Comparison of ENCODE assay signal across 13 cellular contexts in the genomic region with DNA sequence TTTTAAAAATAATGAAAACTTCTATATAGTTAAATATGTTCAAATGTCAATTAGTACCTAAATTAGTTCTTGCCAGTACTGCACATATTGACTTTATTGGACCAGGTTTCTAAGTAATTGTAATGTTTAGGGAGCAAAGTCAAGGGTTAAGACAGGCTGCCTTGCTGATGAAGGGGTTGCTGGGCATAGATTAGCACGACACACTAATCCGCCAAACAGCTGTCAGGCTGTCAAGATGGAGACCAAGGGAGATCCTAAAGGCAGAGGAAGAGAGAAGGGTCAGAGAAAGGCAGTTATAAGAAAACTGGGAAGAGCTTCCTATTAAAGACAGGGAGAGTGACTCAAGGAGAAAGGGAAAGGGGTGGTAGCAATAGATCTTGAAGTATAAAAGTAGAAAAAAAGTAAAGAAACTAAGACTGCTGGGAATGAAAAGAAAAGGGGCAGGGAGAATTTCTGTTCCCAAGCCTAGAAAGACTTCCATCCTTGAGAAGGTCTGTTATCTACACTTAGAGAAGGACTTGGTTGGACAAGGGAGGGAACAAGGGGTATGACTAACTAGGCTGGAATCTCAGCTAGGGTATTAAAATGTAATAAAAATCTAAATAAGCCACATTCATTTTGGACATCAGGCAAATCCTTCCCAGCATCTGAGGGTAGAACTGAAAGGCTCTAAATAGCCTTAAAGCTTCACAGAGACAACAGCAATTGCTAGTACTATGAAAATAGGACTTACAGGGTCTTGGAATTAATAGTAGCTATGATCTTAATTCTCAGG.
DNase-seq lines count a peak whose midpoint lies in the region; TF ChIP-seq lines count a peak whose summit lies in the region.
"Had no signal": no experiment of that assay in that cellular context is flagged by ENCODE, and none has a peak within 500 bp of the region (broad histone marks: within the 10 kb centered on the region; RNA-seq: fewer than 3 reads in every experiment).

No MANE protein-coding gene starts in this region.

- peak; percentile 67 for DNase-seq in D341Med (ENCODE audit: low spot score)
- peak; percentile 64 for DNase-seq in NCI-H226
- peak; percentile 66 to 76 for DNase-seq in cardiac fibroblast (ENCODE audit: low read depth in 2 of 2)
- no peak for DNase-seq in neural progenitor cell (ENCODE audit: low spot score)
- no peak for DNase-seq in activated T-helper 2 cell treated with anti-CD3 and anti-CD28 coated beads, Interferon-gamma antibody, Interleukin-2, Interleukin-4, amounts not matched to agents 10 μg/mL and 5 μg/mL and 100 μg/mL, durations not matched to agents 14 hours and 24 hours and 36 hours (ENCODE audit: low spot score)
- DNase-seq in DMS153 (lab: John Stamatoyannopoulos, UW) = no peak
- no peak for DNase-seq in NCI-H146 (lab: John Stamatoyannopoulos, UW)
- DNase-seq in CD14-positive monocyte (ENCODE audit: low spot score) = no peak
- DNase-seq: anterior cingulate cortex, NCI-H1105 treated with DMSO at 0.1 percent for 48 hours, NCI-H748 treated with DMSO at 0.1 percent for 48 hours, retina had no signal

- H3K9me3 Mint-ChIP-seq in neural progenitor cell = no peaks in the 10 kb centered on the region
- no peaks in the 10 kb centered on the region for H3K9me3 Mint-ChIP-seq in activated T-helper 2 cell treated with anti-CD3 and anti-CD28 coated beads, Interferon-gamma antibody, Interleukin-2, Interleukin-4, amounts not matched to agents 10 μg/mL and 5 μg/mL and 100 μg/mL, durations not matched to agents 14 hours and 24 hours and 36 hours
- H3K9me3 Mint-ChIP-seq in CD14-positive monocyte = peaks cover 0 to 2% (median 0%) of the 10 kb centered on the region in 7 donors

- H3K79me2 ChIP-seq in neural progenitor cell (ENCODE audit: low read depth) = no peaks in the 10 kb centered on the region

- no peaks in the 10 kb centered on the region for H3K36me3 ChIP-seq in neural progenitor cell

- no peak overlapping the region for H2AFZ ChIP-seq in neural progenitor cell (replicated peaks)

- H4K20me1 ChIP-seq in neural progenitor cell (ENCODE audit: low read depth) = no peaks in the 10 kb centered on the region

- H3K4me2 ChIP-seq in neural progenitor cell = no peak overlapping the region

- H3K27me3 ChIP-seq in neural progenitor cell = no peaks in the 10 kb centered on the region

- peaks cover 16% of the 10 kb centered on the region for H3K4me1 ChIP-seq in neural progenitor cell

- H3K36me3 Mint-ChIP-seq in neural progenitor cell (peaks cover 3% of the 10 kb centered on the region), CD14-positive monocyte (peaks cover 1 to 7% of the 10 kb centered on the region in 2 donors)
- no peaks in the 10 kb centered on the region for H3K36me3 Mint-ChIP-seq in activated T-helper 2 cell treated with anti-CD3 and anti-CD28 coated beads, Interferon-gamma antibody, Interleukin-2, Interleukin-4, amounts not matched to agents 10 μg/mL and 5 μg/mL and 100 μg/mL, durations not matched to agents 14 hours and 24 hours and 36 hours (ENCODE audit: low read depth)

- H3K9ac ChIP-seq in neural progenitor cell = no peak overlapping the region

- no peak overlapping the region for H3K27ac ChIP-seq in neural progenitor cell
- H3K27ac ChIP-seq: SK-N-MC had no signal

- H3K27ac Mint-ChIP-seq in neural progenitor cell (peak overlapping the region; percentile 14), CD14-positive monocyte (no peak overlapping the region)
- H3K27ac Mint-ChIP-seq in activated T-helper 2 cell treated with anti-CD3 and anti-CD28 coated beads, Interferon-gamma antibody, Interleukin-2, Interleukin-4, amounts not matched to agents 10 μg/mL and 5 μg/mL and 100 μg/mL, durations not matched to agents 14 hours and 24 hours and 36 hours = no peak overlapping the region

- H3K4me3 ChIP-seq in cardiac fibroblast (replicated peaks in 1 of 2; ENCODE audit: low read depth in 2 of 2, low read length in 2 of 2) = no peak overlapping the region
- no peak overlapping the region for H3K4me3 ChIP-seq in neural progenitor cell
- H3K4me3 ChIP-seq: SK-N-MC had no signal

- H3F3A ChIP-seq in neural progenitor cell (ENCODE audit: low read depth) = peaks cover 10% of the 10 kb centered on the region

- no peaks in the 10 kb centered on the region for H3K9me3 ChIP-seq in neural progenitor cell (ENCODE audit: low read depth)

- H3K27me3 Mint-ChIP-seq in neural progenitor cell (ENCODE audit: insufficient read depth, low read depth) = no peaks in the 10 kb centered on the region
- no peaks in the 10 kb centered on the region for H3K27me3 Mint-ChIP-seq in activated T-helper 2 cell treated with anti-CD3 and anti-CD28 coated beads, Interferon-gamma antibody, Interleukin-2, Interleukin-4, amounts not matched to agents 10 μg/mL and 5 μg/mL and 100 μg/mL, durations not matched to agents 14 hours and 24 hours and 36 hours (ENCODE audit: low read depth)
- no peaks in the 10 kb centered on the region for H3K27me3 Mint-ChIP-seq in CD14-positive monocyte (ENCODE audit: low read depth in 3 of 3)

- no peak for TF ChIP-seq CTCF in cardiac fibroblast (IDR thresholded peaks at IDR 0.05; ENCODE audit: low read depth, low read length)
- no peak for TF ChIP-seq CTCF in neural progenitor cell (IDR thresholded peaks at IDR 0.05)
- no peak for TF ChIP-seq CTCF in CD14-positive monocyte (IDR thresholded peaks at IDR 0.05)

- intact Hi-C loops in activated T-helper 2 cell treated with anti-CD3 and anti-CD28 coated beads, Interferon-gamma antibody, Interleukin-2, Interleukin-4, amounts not matched to agents 10 μg/mL and 5 μg/mL and 100 μg/mL, durations not matched to agents 14 hours and 24 hours and 36 hours (cut with micrococcal nuclease) = no loop called here
- intact Hi-C loops in CD14-positive monocyte (cut with micrococcal nuclease) = no loop called here

- H3K4me3 Mint-ChIP-seq in neural progenitor cell = no peak overlapping the region
- H3K4me3 Mint-ChIP-seq in activated T-helper 2 cell treated with anti-CD3 and anti-CD28 coated beads, Interferon-gamma antibody, Interleukin-2, Interleukin-4, amounts not matched to agents 10 μg/mL and 5 μg/mL and 100 μg/mL, durations not matched to agents 14 hours and 24 hours and 36 hours (ENCODE audit: low read depth) = no peak overlapping the region
- no peak overlapping the region for H3K4me3 Mint-ChIP-seq in CD14-positive monocyte

- H3K4me1 Mint-ChIP-seq in neural progenitor cell (peaks cover 20% of the 10 kb centered on the region), CD14-positive monocyte (no peaks in the 10 kb centered on the region)
- no peaks in the 10 kb centered on the region for H3K4me1 Mint-ChIP-seq in activated T-helper 2 cell treated with anti-CD3 and anti-CD28 coated beads, Interferon-gamma antibody, Interleukin-2, Interleukin-4, amounts not matched to agents 10 μg/mL and 5 μg/mL and 100 μg/mL, durations not matched to agents 14 hours and 24 hours and 36 hours (ENCODE audit: low read depth)

Comparison
In these comparisons a context has a peak if more than half of its experiments do, and no peak if none do; other contexts are left out.
1. DNase-seq: peak in D341Med (single experiment), NCI-H226 (single experiment) and cardiac fibroblast (2 of 2); none in neural progenitor cell (single experiment), activated T-helper 2 cell treated with anti-CD3 and anti-CD28 coated beads, Interferon-gamma antibody, Interleukin-2, Interleukin-4, amounts not matched to agents 10 μg/mL and 5 μg/mL and 100 μg/mL, durations not matched to agents 14 hours and 24 hours and 36 hours (single experiment), DMS153 (single experiment), NCI-H146 (single experiment) and CD14-positive monocyte (single experiment).